In the genomic region with DNA sequence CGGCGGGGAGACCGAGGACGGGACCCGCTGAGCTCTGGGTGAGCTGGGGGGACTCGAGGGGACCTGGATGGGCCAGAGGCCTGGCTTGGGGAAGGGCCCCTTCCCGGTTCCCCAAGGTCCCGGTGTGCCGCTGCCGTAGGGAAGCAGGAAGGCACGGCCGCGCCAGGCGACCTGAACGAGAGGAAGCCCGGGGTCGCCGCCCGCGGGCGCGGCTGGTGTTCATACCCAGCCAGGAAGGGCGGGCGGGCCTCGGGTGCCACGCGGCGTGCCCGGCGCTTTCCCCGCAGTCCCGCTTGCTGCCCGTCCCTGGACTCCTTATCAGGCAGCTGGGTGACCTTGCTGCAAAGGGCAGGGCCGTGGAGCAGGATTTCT, we compare ENCODE assay signal across 8 cellular contexts. TPM values are rescaled to one million over a fixed set of nuclear protein-coding genes. Genes with fewer than 3 reads are reported as not detected.
DNase-seq lines count a peak whose midpoint lies in the region; ATAC-seq and TF ChIP-seq lines count a peak whose summit lies in the region.

No MANE protein-coding gene starts in this region.

- WGBS in GM23248 (ENCODE audit: low coverage in 1 of 2, low lambda C conversion rate in 2 of 2, missing lambda C conversion rate in 2 of 2), 2 experiments = 15 to 19% methylated on average over 22 to 34 of the region's 34 CpGs
- WGBS in heart left ventricle, 4 donors = 9 to 13% (median 10%) methylated on average over 27 to 34 of the region's 34 CpGs
- 0 to 4% (median 2%) methylated on average over 3 to 34 of the region's 34 CpGs for WGBS in spleen, 5 donors

- POLR2A ChIA-PET in AG04450 (lab: Yijun Ruan, JAX) = interaction anchor here (0.6 kb wide), 1 partner anchor 189 kb away, joined by 3 read pairs; no protein-coding TSS in a partner anchor

- intact Hi-C loops in heart left ventricle (cut with DNase I) = loop anchor here in 4 of 10 donors (2.0 to 10.0 kb wide), 4 partner anchors 74 to 160 kb away; partner anchors contain the start of genes ZNF746 (in 2 of the 4) and ZNF783 (in 2 of the 4)
- intact Hi-C loops in spleen (cut with DNase I; ENCODE audit: low total_unique reads) = loop anchor here (10.0 kb wide), 1 partner anchor 202 kb away; no protein-coding TSS in a partner anchor

- H3K36me3 ChIP-seq in GM23248 (ENCODE audit: low read depth) (no peaks in the 10 kb centered on the region), heart left ventricle (no peaks in the 10 kb centered on the region), spleen (no peaks in the 10 kb centered on the region)

- H3K79me2 ChIP-seq in GM23248 (ENCODE audit: insufficient read depth) = no peaks in the 10 kb centered on the region

- no peaks in the 10 kb centered on the region for H4K20me1 ChIP-seq in GM23248 (ENCODE audit: insufficient read depth)

- no peak for TF ChIP-seq CTCF in AG04450 (IDR thresholded peaks at IDR 0.05; ENCODE audit: low read depth, low read length)
- TF ChIP-seq CTCF in heart left ventricle (IDR thresholded peaks at IDR 0.05) = no peak
- no peak for TF ChIP-seq CTCF in spleen (IDR thresholded peaks at IDR 0.05 in 8 of 11, conservative IDR thresholded peaks at IDR 0.05 in 3 of 11)

- H3K9ac ChIP-seq in GM23248 = peak overlapping the region; percentile 68

- H3K9me3 ChIP-seq in AG04450 (ENCODE audit: control insufficient read depth, insufficient read depth, low read length) (peaks cover 7% of the 10 kb centered on the region; the same call in 1 of the 2 replicates), GM23248 (ENCODE audit: low read depth) (no peaks in the 10 kb centered on the region), heart left ventricle (no peaks in the 10 kb centered on the region), spleen (no peaks in the 10 kb centered on the region)

- peak overlapping the region; percentile 13; the same call in 1 of the 2 replicates for H3K4me3 ChIP-seq in AG04450 (ENCODE audit: low read depth, low read length)
- peak overlapping the region; percentile 67 for H3K4me3 ChIP-seq in GM23248
- H3K4me3 ChIP-seq in heart left ventricle = peak overlapping the region; percentile 23 to 65 (median 54)
- H3K4me3 ChIP-seq in spleen = peak overlapping the region; percentile 17 to 73 (median 55)

- H3K9me2 ChIP-seq in GM23248 (ENCODE audit: insufficient read depth) = no peaks in the 10 kb centered on the region

- no peak for TF ChIP-seq POLR2A in heart left ventricle (IDR thresholded peaks at IDR 0.05)
- no peak for TF ChIP-seq POLR2A in spleen (IDR thresholded peaks at IDR 0.05)

- no peak overlapping the region for H3K27ac ChIP-seq in AG04450 (ENCODE audit: low read depth, low read length)
- no peak overlapping the region for H3K27ac ChIP-seq in GM23248
- H3K27ac ChIP-seq in heart left ventricle = peak overlapping the region in 7 of 12 donors; percentile 3 to 77 (median 33)
- H3K27ac ChIP-seq in spleen = peak overlapping the region; percentile 64 to 90 (median 84)

- peak overlapping the region; percentile 97 for H2AFZ ChIP-seq in GM23248

- DNase-seq in AG04450 (ENCODE audit: low read depth, low spot score) (no peak), GM23248 (no peak), activated T-cell treated with anti-CD3 and anti-CD28 coated beads for 1 hour (ENCODE audit: low read depth) (peak; percentile 19), heart left ventricle (peak in 4 of 5 donors; percentile 32 to 69 (median 46)), spleen (peak; percentile 92), cerebellar nuclear complex (lab: John Stamatoyannopoulos, UW) (no peak), NCI-H524 (lab: John Stamatoyannopoulos, UW) (no peak)

- CTCF ChIA-PET in AG04450 (lab: Charles Lee) = interaction anchor here (0.6 to 3.9 kb wide), 13 partner anchors 8 to 242 kb away, joined by 3 to 21 read pairs (median 3); no protein-coding TSS in a partner anchor

- in situ Hi-C loops in GM23248 (cut with MboI) = no loop called here

- no peaks in the 10 kb centered on the region for H3K4me1 ChIP-seq in GM23248 (ENCODE audit: insufficient read depth)
- H3K4me1 ChIP-seq in heart left ventricle = peaks cover 0 to 18% (median 7%) of the 10 kb centered on the region in 12 donors
- H3K4me1 ChIP-seq in spleen = peaks cover 5 to 23% (median 18%) of the 10 kb centered on the region in 6 donors

- ATAC-seq in heart left ventricle (peak in 3 of 4 donors; percentile 24 to 61 (median 48)), GM18861 (IDR thresholded peaks at IDR 0.05; ENCODE audit: unreplicated experiment) (no peak)

- no peaks in the 10 kb centered on the region for H3K27me3 ChIP-seq in AG04450 (ENCODE audit: control insufficient read depth, insufficient read depth, low read length)
- no peaks in the 10 kb centered on the region for H3K27me3 ChIP-seq in GM23248 (replicated peaks; ENCODE audit: insufficient read depth)
- H3K27me3 ChIP-seq in heart left ventricle = no peaks in the 10 kb centered on the region
- peaks cover 0 to 6% (median 0%) of the 10 kb centered on the region in 7 donors for H3K27me3 ChIP-seq in spleen (replicated peaks in 1 of 7)

- H3K4me2 ChIP-seq in GM23248 (ENCODE audit: unreplicated experiment) = peak overlapping the region; percentile 76

- peaks cover 10% of the 10 kb centered on the region for H3F3A ChIP-seq in GM23248 (ENCODE audit: insufficient read depth)

RNA-seq across cellular contexts. Expression of gene ZNF777, which starts 38.0 kb away (rescaled TPM):
- polyA plus RNA-seq in AG04450 (2011; rRNA removed) = 3.4 and 3.8 TPM in 2 replicates
- 6.3 and 7.2 TPM in 2 replicates for polyA minus RNA-seq in AG04450 (2011; rRNA and poly(A)+ RNA removed)
- 9.7 and 10.4 TPM in 2 replicates for total RNA-seq in GM23248 (2014; rRNA removed; shearing (Covaris generic))
- polyA plus RNA-seq in GM23248 (2016; fragmentation: Nextera tagmentation; extraction: Ambion mirVana) = 2.1 and 2.2 TPM in 2 replicates
- 10 to 100 TPM in 1 of 9 donors, 1 to 10 TPM in 8; 6.5 to 10.7 (median 8.3) TPM for total RNA-seq in heart left ventricle
- polyA plus RNA-seq in heart left ventricle = 1 to 10 TPM; 7.1 TPM
- total RNA-seq in spleen = 10 to 100 TPM in 5 of 7 donors, 1 to 10 TPM in 2; 9.3 to 12.6 (median 10.5) TPM
- 1 to 10 TPM; 3.4 to 7.7 (median 4.3) TPM for polyA plus RNA-seq in spleen

Comparison
In these comparisons a context has a peak if more than half of its experiments do, and no peak if none do; other contexts are left out.
1. DNase-seq: peak in activated T-cell treated with anti-CD3 and anti-CD28 coated beads for 1 hour (single experiment), heart left ventricle (4 of 5) and spleen (single experiment); none in AG04450 (single experiment), GM23248 (single experiment), cerebellar nuclear complex (0 of 2) and NCI-H524 (0 of 2).
2. H3K27ac ChIP-seq: peak in heart left ventricle (7 of 12) and spleen (8 of 8); none in AG04450 (single experiment) and GM23248 (single experiment).
3. H3K4me3 ChIP-seq: peak in every context shown above with its lines; median percentile 67 in GM23248; 55 in spleen; 54 in heart left ventricle; 13 in AG04450.